ENCODE assay signal across 28 cellular contexts in the genomic region with DNA sequence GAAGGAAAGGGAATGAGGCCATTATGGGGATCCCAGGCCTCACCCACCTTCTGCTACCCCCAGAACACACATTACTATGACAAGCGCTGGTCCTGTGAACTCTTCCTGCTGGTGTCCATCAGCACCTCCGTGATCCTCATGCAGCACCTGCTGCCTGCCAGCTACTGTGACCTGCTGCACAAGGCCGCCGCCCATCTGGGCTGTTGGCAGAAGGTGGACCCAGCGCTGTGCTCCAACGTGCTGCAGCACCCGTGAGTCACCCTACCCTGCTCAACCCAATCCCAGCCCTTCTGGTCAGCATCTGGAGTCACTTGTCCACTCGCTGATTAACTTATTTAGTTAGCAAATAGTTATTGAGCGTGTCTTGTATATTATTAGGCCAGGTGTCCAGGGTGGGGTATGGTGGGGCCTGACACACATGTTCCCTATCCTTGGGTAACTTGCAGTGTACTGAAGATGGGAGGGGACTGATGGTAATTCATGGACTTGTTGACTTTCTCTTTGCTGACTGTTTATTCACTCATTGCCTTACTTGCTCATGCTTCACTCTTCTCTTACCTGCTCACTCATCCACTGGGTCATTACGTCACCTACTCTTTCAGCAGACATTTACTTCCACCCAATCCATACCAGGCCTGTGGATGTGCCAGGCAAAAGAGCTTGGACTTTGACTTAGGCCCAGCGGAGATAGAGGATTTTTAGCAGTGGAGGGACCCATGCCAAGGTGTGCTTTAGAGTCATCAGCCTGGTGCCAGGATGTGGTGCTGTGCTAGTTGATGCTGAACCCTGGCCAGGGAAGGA. TPM values are rescaled to one million over a fixed set of nuclear protein-coding genes. Genes with fewer than 3 reads are reported as not detected.
A peak's percentile ranks its signal among the peaks of the same experiment; 100 is the strongest.
DNase-seq lines count a peak whose midpoint lies in the region; ATAC-seq, FAIRE-seq and TF ChIP-seq lines count a peak whose summit lies in the region.
"Had no signal": no experiment of that assay in that cellular context is flagged by ENCODE, and none has a peak within 500 bp of the region (broad histone marks: within the 10 kb centered on the region; RNA-seq: fewer than 3 reads in every experiment).

No MANE protein-coding gene starts in this region.

- ATAC-seq in PC-3 = peak; percentile 98
- ATAC-seq in GM23338 = no peak
- no peak for ATAC-seq in GM18517 (IDR thresholded peaks at IDR 0.05; ENCODE audit: unreplicated experiment)
- ATAC-seq: activated CD4-positive, alpha-beta T cell treated with anti-CD3 and anti-CD28 coated beads for 36 hours; gastrocnemius medialis; HCT116; naive thymus-derived CD8-positive, alpha-beta T cell had no signal

- H3K9me3 Mint-ChIP-seq in GM23338 (no peaks in the 10 kb centered on the region), progenitor cell of endocrine pancreas (ENCODE audit: low read depth) (no peaks in the 10 kb centered on the region)
- H3K9me3 Mint-ChIP-seq: naive thymus-derived CD8-positive, alpha-beta T cell; T-helper 2 cell treated with Interferon-gamma antibody and Interleukin-4, amounts not matched to agents 5 μg/mL and 100 μg/mL, for 36 hours had no signal

- intact Hi-C loops in PC-3 (cut with micrococcal nuclease) = no loop called here

- TF ChIP-seq CTCF in PC-3 (conservative IDR thresholded peaks at IDR 0.05; ENCODE audit: low read depth, low read length) (no peak), fibroblast of mammary gland (conservative IDR thresholded peaks at IDR 0.05; ENCODE audit: control insufficient read depth, insufficient read depth, low read depth, low read length) (no peak), GM23338 (conservative IDR thresholded peaks at IDR 0.05; ENCODE audit: low read depth in 2 of 2) (no peak), progenitor cell of endocrine pancreas (IDR thresholded peaks at IDR 0.05; ENCODE audit: unreplicated experiment) (no peak)

- H3K27me3 ChIP-seq in PC-3 (ENCODE audit: low read length) = no peaks in the 10 kb centered on the region
- no peaks in the 10 kb centered on the region for H3K27me3 ChIP-seq in mucosa of stomach (ENCODE audit: control insufficient read depth, insufficient read depth, low read length)
- H3K27me3 ChIP-seq in GM23338 (ENCODE audit: insufficient read depth) = no peaks in the 10 kb centered on the region
- H3K27me3 ChIP-seq: esophagus squamous epithelium, gastrocnemius medialis had no signal

- FAIRE-seq in urothelium cell line (lab: Jason Lieb, UNC) = no peak
- FAIRE-seq: colon, G401.6, GM19239 had no signal

- no peaks in the 10 kb centered on the region for H3K9me3 ChIP-seq in PC-3 (ENCODE audit: low read length)
- no peaks in the 10 kb centered on the region for H3K9me3 ChIP-seq in mucosa of stomach (ENCODE audit: control insufficient read depth, low read length)
- H3K9me3 ChIP-seq: esophagus squamous epithelium, gastrocnemius medialis had no signal

- H3K36me3 ChIP-seq in PC-3 (ENCODE audit: low read depth, low read length) (peaks cover 13% of the 10 kb centered on the region), mucosa of stomach (ENCODE audit: control insufficient read depth, insufficient read depth, low read length) (no peaks in the 10 kb centered on the region), GM23338 (ENCODE audit: insufficient read depth) (peaks cover under 1% of the 10 kb centered on the region; the same call in 1 of the 2 replicates)

- H3K36me3 Mint-ChIP-seq in GM23338 (ENCODE audit: low read depth) (peaks cover 74% of the 10 kb centered on the region), progenitor cell of endocrine pancreas (ENCODE audit: insufficient read depth) (peaks cover 15% of the 10 kb centered on the region)

- H3K27ac ChIP-seq in PC-3 (ENCODE audit: low read length) (peak overlapping the region; percentile 16), GM23338 (ENCODE audit: low read depth) (no peak overlapping the region)
- H3K27ac ChIP-seq: esophagus squamous epithelium, gastrocnemius medialis, PC-9 had no signal

- peaks cover 3% of the 10 kb centered on the region; the same call in 1 of the 3 replicates for H3K4me1 Mint-ChIP-seq in GM23338
- H3K4me1 Mint-ChIP-seq in progenitor cell of endocrine pancreas (ENCODE audit: low read depth) = no peaks in the 10 kb centered on the region
- H3K4me1 Mint-ChIP-seq: activated CD4-positive, alpha-beta T cell treated with anti-CD3 and anti-CD28 coated beads for 36 hours had no signal

- H3K79me2 ChIP-seq in PC-3 (ENCODE audit: low read length) (no peaks in the 10 kb centered on the region), GM23338 (replicated peaks; ENCODE audit: insufficient read depth) (no peaks in the 10 kb centered on the region)

- H3K4me2 ChIP-seq in PC-3 (ENCODE audit: low read length) (no peak overlapping the region), GM23338 (no peak overlapping the region)
- H3K4me2 ChIP-seq: PC-9, smooth muscle cell had no signal

- H2AFZ ChIP-seq in PC-3 (ENCODE audit: low read length) (no peak overlapping the region), GM23338 (no peak overlapping the region)
- H2AFZ ChIP-seq: PC-9 had no signal

- H3K9me2 ChIP-seq in PC-3 (replicated peaks; ENCODE audit: low read length) (no peaks in the 10 kb centered on the region), GM23338 (ENCODE audit: insufficient read depth) (no peaks in the 10 kb centered on the region)

- H3K4me1 ChIP-seq in PC-3 (ENCODE audit: insufficient read depth, low read length) (peaks cover 9% of the 10 kb centered on the region; the same call in 1 of the 2 replicates), mucosa of stomach (ENCODE audit: control insufficient read depth, insufficient read depth, low read length) (peaks cover 22% of the 10 kb centered on the region), GM23338 (ENCODE audit: insufficient read depth) (no peaks in the 10 kb centered on the region)
- H3K4me1 ChIP-seq: esophagus squamous epithelium, gastrocnemius medialis had no signal

- peaks cover 4% of the 10 kb centered on the region for H3K27me3 Mint-ChIP-seq in GM23338 (ENCODE audit: insufficient read depth, low read depth, poor library complexity)
- no peaks in the 10 kb centered on the region for H3K27me3 Mint-ChIP-seq in progenitor cell of endocrine pancreas
- H3K27me3 Mint-ChIP-seq: activated CD4-positive, alpha-beta T cell treated with anti-CD3 and anti-CD28 coated beads for 36 hours; naive thymus-derived CD8-positive, alpha-beta T cell had no signal

- BruUV-seq in PC-3 (replicated peaks; lab: Mats Ljungman, UMichigan) = no TSS peak

- H3K4me3 ChIP-seq in PC-3 (ENCODE audit: low read length) (no peak overlapping the region), fibroblast of mammary gland (ENCODE audit: control insufficient read depth, low read depth, low read length) (no peak overlapping the region), mucosa of stomach (ENCODE audit: low read length) (peak overlapping the region; percentile 22), GM23338 (no peak overlapping the region)
- H3K4me3 ChIP-seq: esophagus squamous epithelium, gastrocnemius medialis, PC-9, smooth muscle cell had no signal

- H3K9ac ChIP-seq in PC-3 (ENCODE audit: low read length) (no peak overlapping the region), mucosa of stomach (ENCODE audit: low read length) (peak overlapping the region; percentile 57)

- DNase-seq in HPDE6-E6E7 (ENCODE audit: extremely low spot score) (peak; percentile 23), PC-3 (peak; percentile 66), fibroblast of mammary gland (ENCODE audit: low read depth) (peak; percentile 28), urothelium cell line (ENCODE audit: low spot score) (no peak), GM23338 (ENCODE audit: low spot score) (no peak), progenitor cell of endocrine pancreas (ENCODE audit: low spot score, unreplicated experiment) (no peak)
- DNase-seq: ACHN; activated CD4-positive, alpha-beta T cell treated with anti-CD3 and anti-CD28 coated beads for 36 hours; effector CD8-positive, alpha-beta T cell; esophagus squamous epithelium; gastrocnemius medialis; mesendoderm; naive thymus-derived CD8-positive, alpha-beta T cell; NCI-H1105; NCI-H2107; NCI-H446 treated with DMSO at 0.1 percent for 48 hours; SHP77; stimulated activated CD4-positive, alpha-beta T cell treated with anti-CD3 and anti-CD28 coated beads, Interleukin-2, amount 100 ng/mL, for 24 hours; trophoblast cell had no signal

- no peaks in the 10 kb centered on the region for H4K20me1 ChIP-seq in PC-3 (ENCODE audit: low read length)
- 0 out of 2 replicates have a peak, but pooled peaks cover 7% of the 10 kb centered on the region for H4K20me1 ChIP-seq in GM23338 (replicated peaks; ENCODE audit: insufficient read depth)

- POLR2A ChIA-PET in PC-3 (lab: Charles Lee; ENCODE audit: unreplicated experiment) = no interaction called here

- H3F3A ChIP-seq in PC-3 (ENCODE audit: low read length, unreplicated experiment) (no peaks in the 10 kb centered on the region), GM23338 (replicated peaks; ENCODE audit: low read depth) (no peaks in the 10 kb centered on the region)

- H3K4me3 Mint-ChIP-seq in GM23338 = no peak overlapping the region; the same call in 2 of the 3 replicates
- no peak overlapping the region for H3K4me3 Mint-ChIP-seq in progenitor cell of endocrine pancreas (ENCODE audit: low read depth)
- H3K4me3 Mint-ChIP-seq: activated CD4-positive, alpha-beta T cell treated with anti-CD3 and anti-CD28 coated beads for 36 hours; naive thymus-derived CD8-positive, alpha-beta T cell; T-helper 2 cell treated with Interferon-gamma antibody and Interleukin-4, amounts not matched to agents 5 μg/mL and 100 μg/mL, for 36 hours had no signal

- H3K27ac Mint-ChIP-seq in GM23338 = no peak overlapping the region
- no peak overlapping the region for H3K27ac Mint-ChIP-seq in progenitor cell of endocrine pancreas
- H3K27ac Mint-ChIP-seq: activated CD4-positive, alpha-beta T cell treated with anti-CD3 and anti-CD28 coated beads for 36 hours; T-helper 2 cell treated with Interferon-gamma antibody and Interleukin-4, amounts not matched to agents 5 μg/mL and 100 μg/mL, for 36 hours had no signal

- CTCF ChIA-PET in PC-3 (lab: Charles Lee) = no interaction called here

TF ChIP-seq in GM23338, 12 proteins besides CTCF, POLR2A, EP300 and RAD21 (continues in another document):
- TF ChIP-seq, protein P1, sequence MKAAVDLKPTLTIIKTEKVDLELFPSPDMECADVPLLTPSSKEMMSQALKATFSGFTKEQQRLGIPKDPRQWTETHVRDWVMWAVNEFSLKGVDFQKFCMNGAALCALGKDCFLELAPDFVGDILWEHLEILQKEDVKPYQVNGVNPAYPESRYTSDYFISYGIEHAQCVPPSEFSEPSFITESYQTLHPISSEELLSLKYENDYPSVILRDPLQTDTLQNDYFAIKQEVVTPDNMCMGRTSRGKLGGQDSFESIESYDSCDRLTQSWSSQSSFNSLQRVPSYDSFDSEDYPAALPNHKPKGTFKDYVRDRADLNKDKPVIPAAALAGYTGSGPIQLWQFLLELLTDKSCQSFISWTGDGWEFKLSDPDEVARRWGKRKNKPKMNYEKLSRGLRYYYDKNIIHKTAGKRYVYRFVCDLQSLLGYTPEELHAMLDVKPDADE (IDR thresholded peaks at IDR 0.05) = no peak

RNA-seq across cellular contexts. Expression of a gene that starts 12.9 kb away (rescaled TPM):
- total RNA-seq in PC-3 (2014; rRNA removed) (45.7 and 45.8 TPM in 2 replicates), progenitor cell of endocrine pancreas (67.0 and 68.4 TPM in 2 replicates)
- 69.7 and 72.2 TPM in 2 replicates for total RNA-seq in GM23338 (2014; rRNA removed; shearing (Covaris generic))
- polyA plus RNA-seq in GM23338 (2016; fragmentation: Nextera tagmentation; extraction: Ambion mirVana) = 27.5 and 28.6 TPM in 2 replicates

RNA-seq across cellular contexts. Expression of a gene that starts 22.2 kb away (rescaled TPM):
- 7.7 and 9.4 TPM in 2 replicates for total RNA-seq in PC-3 (2014; rRNA removed)
- total RNA-seq in GM23338 (2014; rRNA removed; shearing (Covaris generic)) = 9.7 and 10.1 TPM in 2 replicates
- polyA plus RNA-seq in GM23338 (2016; fragmentation: Nextera tagmentation; extraction: Ambion mirVana) = 17.8 and 18.3 TPM in 2 replicates
- total RNA-seq in progenitor cell of endocrine pancreas = 20.3 and 23.7 TPM in 2 replicates

Comparison
In these comparisons a context has a peak if more than half of its experiments do, and no peak if none do; other contexts are left out.
1. DNase-seq: peak in HPDE6-E6E7 (single experiment), PC-3 (single experiment) and fibroblast of mammary gland (single experiment); none in urothelium cell line (single experiment), GM23338 (single experiment) and progenitor cell of endocrine pancreas (single experiment).